In genomic region chr1:103529746-103530145, GRCh38 we compare ENCODE assay signal across 11 cellular contexts. TPM values are rescaled to one million over a fixed set of nuclear protein-coding genes. Genes with fewer than 3 reads are reported as not detected.
DNase-seq lines count a peak whose midpoint lies in the region; ATAC-seq and TF ChIP-seq lines count a peak whose summit lies in the region.
"Had no signal": no experiment of that assay in that cellular context is flagged by ENCODE, and none has a peak within 500 bp of the region (broad histone marks: within the 10 kb centered on the region; RNA-seq: fewer than 3 reads in every experiment).

No MANE protein-coding gene starts in this region.

- H3K9me2 ChIP-seq in GM23248 (ENCODE audit: insufficient read depth), result no peaks in the 10 kb centered on the region

- peaks cover 14% of the 10 kb centered on the region for H3K4me1 ChIP-seq in GM23248 (ENCODE audit: insufficient read depth)
- H3K4me1 ChIP-seq: Caco-2 had no signal

- H2AFZ ChIP-seq in GM23248, result no peak overlapping the region

- H3K36me3 ChIP-seq in GM23248 (ENCODE audit: low read depth), result peaks cover 8% of the 10 kb centered on the region; the same call in 1 of the 2 replicates
- no peaks in the 10 kb centered on the region for H3K36me3 ChIP-seq in brain microvascular endothelial cell (replicated peaks)

- no peaks in the 10 kb centered on the region for H3K27me3 ChIP-seq in GM23248 (replicated peaks; ENCODE audit: insufficient read depth)
- H3K27me3 ChIP-seq in brain microvascular endothelial cell (replicated peaks), result no peaks in the 10 kb centered on the region

- no peak overlapping the region for H3K4me2 ChIP-seq in GM23248 (ENCODE audit: unreplicated experiment)

- TF ChIP-seq CTCF in brain microvascular endothelial cell (IDR thresholded peaks at IDR 0.05; ENCODE audit: low read depth, low read length, missing control alignments) (no peak), omental fat pad (IDR thresholded peaks at IDR 0.05) (no peak)

- 0 out of 2 replicates have a peak, but pooled peaks cover 7% of the 10 kb centered on the region for H3F3A ChIP-seq in GM23248 (ENCODE audit: insufficient read depth)

- peaks cover 85% of the 10 kb centered on the region for H3K79me2 ChIP-seq in GM23248 (ENCODE audit: insufficient read depth)

- H3K4me3 ChIP-seq in GM23248, result no peak overlapping the region
- H3K4me3 ChIP-seq in brain microvascular endothelial cell (ENCODE audit: low read depth, low read length), result no peak overlapping the region

- in situ Hi-C loops in GM23248 (cut with MboI) (no loop called here), brain microvascular endothelial cell (cut with HindIII; ENCODE audit: low pct_ligation_motif_present, low sequenced_read_pairs) (no loop called here)

- H3K27ac ChIP-seq in GM23248 (no peak overlapping the region), brain microvascular endothelial cell (no peak overlapping the region)

- 0 out of 2 replicates have a peak, but pooled peaks cover 9% of the 10 kb centered on the region for H4K20me1 ChIP-seq in GM23248 (ENCODE audit: insufficient read depth)

- H3K9ac ChIP-seq in GM23248, result no peak overlapping the region

- H3K9me3 ChIP-seq in GM23248 (ENCODE audit: low read depth), result no peaks in the 10 kb centered on the region
- H3K9me3 ChIP-seq: Caco-2 had no signal

- ATAC-seq in activated CD4-positive, CD25-positive, alpha-beta regulatory T cell treated with anti-CD3 and anti-CD28 coated beads, Interleukin-2, amount 50 U/mL, for 24 hours, result peak; percentile 89 to 91
- ATAC-seq in omental fat pad (ENCODE audit: low FRiP score), result no peak
- ATAC-seq: SK-N-SH treated with all-trans-retinoic acid at 6 μM for 48 hours had no signal

- 90 to 91% methylated on average over 8 of the region's 8 CpGs for WGBS in GM23248 (ENCODE audit: low coverage in 1 of 2, low lambda C conversion rate in 2 of 2, missing lambda C conversion rate in 2 of 2), 2 experiments

- peak; percentile 32 for DNase-seq in GM23248
- DNase-seq in brain microvascular endothelial cell, result peak; percentile 66
- DNase-seq in stimulated activated CD4-positive, alpha-beta T cell treated with anti-CD3 and anti-CD28 coated beads, Interleukin-2, amount 100 ng/mL, for 24 hours, result peak; percentile 66 to 72
- DNase-seq in NCI-H1436 treated with DMSO at 0.1 percent for 48 hours (lab: John Stamatoyannopoulos, UW), result no peak
- DNase-seq in omental fat pad (ENCODE audit: low spot score), result no peak
- DNase-seq in superior temporal gyrus (ENCODE audit: extremely low spot score), result no peak
- DNase-seq in occipital lobe (lab: John Stamatoyannopoulos, UW), result no peak
- DNase-seq: aorta, Caco-2 had no signal

RNA-seq across cellular contexts. Expression of gene RNPC3, which starts 4.2 kb away (rescaled TPM):
- 4.4 TPM in 2 replicates for total RNA-seq in GM23248 (2014; rRNA removed; shearing (Covaris generic))
- 6.8 and 8.1 TPM in 2 replicates for polyA plus RNA-seq in GM23248 (2016; fragmentation: Nextera tagmentation; extraction: Ambion mirVana)
- total RNA-seq in omental fat pad (10 to 100 TPM; 23.7 to 44.0 (median 29.3) TPM), occipital lobe (29.8 TPM)

RNA-seq across cellular contexts. Expression of gene AMY2B, which starts 41.6 kb away (rescaled TPM):
- 1.1 and 2.5 TPM in 2 replicates for total RNA-seq in GM23248 (2014; rRNA removed; shearing (Covaris generic))
- polyA plus RNA-seq in GM23248 (2016; fragmentation: Nextera tagmentation; extraction: Ambion mirVana), result 0.63 and 0.94 TPM in 2 replicates
- total RNA-seq in omental fat pad, result 10 to 100 TPM; 18.8 to 51.1 (median 26.7) TPM
- 201 TPM for total RNA-seq in occipital lobe

Comparison
In these comparisons a context has a peak if more than half of its experiments do, and no peak if none do; other contexts are left out.
1. DNase-seq: peak in GM23248 (single experiment), brain microvascular endothelial cell (single experiment) and stimulated activated CD4-positive, alpha-beta T cell treated with anti-CD3 and anti-CD28 coated beads, Interleukin-2, amount 100 ng/mL, for 24 hours (2 of 2); none in NCI-H1436 treated with DMSO at 0.1 percent for 48 hours (single experiment), omental fat pad (single experiment), superior temporal gyrus (single experiment) and occipital lobe (single experiment).